20 cellular contexts compared by ENCODE assay signal in the genomic region with DNA sequence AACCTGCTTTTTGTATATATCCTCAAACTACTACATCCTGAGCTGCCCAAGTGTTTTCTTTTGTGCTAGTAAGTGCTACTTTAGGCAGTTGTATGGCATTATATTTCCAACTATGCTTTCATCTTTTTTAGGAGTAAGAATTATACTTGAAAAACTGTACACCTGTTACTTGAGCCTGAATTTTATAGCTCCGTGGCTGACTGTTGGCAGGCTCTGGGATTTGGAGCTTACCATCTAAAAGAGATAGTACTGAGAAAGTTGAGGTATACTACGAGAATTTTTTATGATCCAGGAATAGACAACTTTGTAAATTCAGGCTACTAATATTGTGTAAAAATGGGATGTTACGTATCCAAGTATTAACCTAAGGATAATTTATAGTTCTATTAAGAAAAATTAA.
"Had no signal": no experiment of that assay in that cellular context is flagged by ENCODE, and none has a peak within 500 bp of the region (broad histone marks: within the 10 kb centered on the region; RNA-seq: fewer than 3 reads in every experiment).

No MANE protein-coding gene starts in this region.

- H3K4me3 Mint-ChIP-seq: activated CD4-positive, alpha-beta memory T cell treated with anti-CD3 and anti-CD28 coated beads, Interleukin-2, amount 10 ng/mL, durations not matched to agents 7 days and 5 days; activated CD4-positive, alpha-beta T cell treated with anti-CD3 and anti-CD28 coated beads for 36 hours; activated naive CD8-positive, alpha-beta T cell treated with anti-CD3 and anti-CD28 coated beads for 36 hours; activated T-helper 17 cell treated with anti-CD3 and anti-CD28 coated beads, Interleukin-2, amount 50 U/mL, for 72 hours; neural crest cell; stimulated activated memory B cell treated with anti-CD40 and anti-IgM and Interleukin-4, amounts not matched to agents 10 μg/mL and 1 μg/mL and 100 μg/mL, for 72 hours; WTC11 had no signal

- H3K27me3 ChIP-seq: right lobe of liver, spleen had no signal

- DNase-seq: activated CD4-positive, alpha-beta memory T cell treated with anti-CD3 and anti-CD28 coated beads, Interleukin-2, amount 10 ng/mL, durations not matched to agents 7 days and 5 days; activated CD4-positive, alpha-beta T cell treated with anti-CD3 and anti-CD28 coated beads for 36 hours; activated naive CD4-positive, alpha-beta T cell; activated naive CD8-positive, alpha-beta T cell treated with anti-CD3 and anti-CD28 coated beads for 36 hours; activated T-cell treated with anti-CD3 and anti-CD28 coated beads, Interleukin-2, amount 50 U/mL, for 1 hour; amniotic stem cell; glutamatergic neuron; hypothalamus; left ventricle myocardium inferior; mammary epithelial cell; midbrain; right lobe of liver; spleen; stimulated activated CD4-positive, alpha-beta T cell treated with anti-CD3 and anti-CD28 coated beads, Interleukin-4, amount 100 ng/mL, for 4 hours; T-helper 2 cell had no signal

- H3K4me3 ChIP-seq: left ventricle myocardium inferior, right lobe of liver, spleen had no signal

- H3K27ac Mint-ChIP-seq: activated CD4-positive, alpha-beta memory T cell treated with anti-CD3 and anti-CD28 coated beads, Interleukin-2, amount 10 ng/mL, durations not matched to agents 7 days and 5 days; activated CD4-positive, alpha-beta T cell treated with anti-CD3 and anti-CD28 coated beads for 36 hours; activated naive CD8-positive, alpha-beta T cell treated with anti-CD3 and anti-CD28 coated beads for 36 hours; activated T-helper 17 cell treated with anti-CD3 and anti-CD28 coated beads, Interleukin-2, amount 50 U/mL, for 72 hours; stimulated activated memory B cell treated with anti-CD40 and anti-IgM and Interleukin-4, amounts not matched to agents 10 μg/mL and 1 μg/mL and 100 μg/mL, for 72 hours; WTC11 had no signal

- H3K27ac ChIP-seq: epithelial cell of prostate, left ventricle myocardium inferior, spleen had no signal

- H3K9me3 ChIP-seq: left ventricle myocardium inferior, right lobe of liver, spleen had no signal

- H3K27me3 Mint-ChIP-seq: activated CD4-positive, alpha-beta memory T cell treated with anti-CD3 and anti-CD28 coated beads, Interleukin-2, amount 10 ng/mL, durations not matched to agents 7 days and 5 days; activated CD4-positive, alpha-beta T cell treated with anti-CD3 and anti-CD28 coated beads for 36 hours; activated naive CD8-positive, alpha-beta T cell treated with anti-CD3 and anti-CD28 coated beads for 36 hours; stimulated activated memory B cell treated with anti-CD40 and anti-IgM and Interleukin-4, amounts not matched to agents 10 μg/mL and 1 μg/mL and 100 μg/mL, for 72 hours had no signal

- H3K9me3 Mint-ChIP-seq: activated CD4-positive, alpha-beta memory T cell treated with anti-CD3 and anti-CD28 coated beads, Interleukin-2, amount 10 ng/mL, durations not matched to agents 7 days and 5 days; activated naive CD8-positive, alpha-beta T cell treated with anti-CD3 and anti-CD28 coated beads for 36 hours; activated T-helper 17 cell treated with anti-CD3 and anti-CD28 coated beads, Interleukin-2, amount 50 U/mL, for 72 hours; neural crest cell; stimulated activated memory B cell treated with anti-CD40 and anti-IgM and Interleukin-4, amounts not matched to agents 10 μg/mL and 1 μg/mL and 100 μg/mL, for 72 hours; WTC11 had no signal

- H3K36me3 Mint-ChIP-seq: activated naive CD8-positive, alpha-beta T cell treated with anti-CD3 and anti-CD28 coated beads for 36 hours; stimulated activated memory B cell treated with anti-CD40 and anti-IgM and Interleukin-4, amounts not matched to agents 10 μg/mL and 1 μg/mL and 100 μg/mL, for 72 hours; WTC11 had no signal

- ATAC-seq: activated CD4-positive, alpha-beta T cell treated with anti-CD3 and anti-CD28 coated beads for 36 hours; activated T-helper 17 cell treated with anti-CD3 and anti-CD28 coated beads, Interleukin-2, amount 50 U/mL, for 72 hours; right lobe of liver; stimulated activated memory B cell treated with anti-CD40 and anti-IgM and Interleukin-4, amounts not matched to agents 10 μg/mL and 1 μg/mL and 100 μg/mL, for 72 hours; WTC11 had no signal

- H3K4me1 Mint-ChIP-seq: activated CD4-positive, alpha-beta memory T cell treated with anti-CD3 and anti-CD28 coated beads, Interleukin-2, amount 10 ng/mL, durations not matched to agents 7 days and 5 days; activated CD4-positive, alpha-beta T cell treated with anti-CD3 and anti-CD28 coated beads for 36 hours; activated naive CD8-positive, alpha-beta T cell treated with anti-CD3 and anti-CD28 coated beads for 36 hours; activated T-helper 17 cell treated with anti-CD3 and anti-CD28 coated beads, Interleukin-2, amount 50 U/mL, for 72 hours; stimulated activated memory B cell treated with anti-CD40 and anti-IgM and Interleukin-4, amounts not matched to agents 10 μg/mL and 1 μg/mL and 100 μg/mL, for 72 hours had no signal

- H3K36me3 ChIP-seq: left ventricle myocardium inferior, right lobe of liver, spleen had no signal
